21 cellular contexts compared by ENCODE assay signal in the genomic region with DNA sequence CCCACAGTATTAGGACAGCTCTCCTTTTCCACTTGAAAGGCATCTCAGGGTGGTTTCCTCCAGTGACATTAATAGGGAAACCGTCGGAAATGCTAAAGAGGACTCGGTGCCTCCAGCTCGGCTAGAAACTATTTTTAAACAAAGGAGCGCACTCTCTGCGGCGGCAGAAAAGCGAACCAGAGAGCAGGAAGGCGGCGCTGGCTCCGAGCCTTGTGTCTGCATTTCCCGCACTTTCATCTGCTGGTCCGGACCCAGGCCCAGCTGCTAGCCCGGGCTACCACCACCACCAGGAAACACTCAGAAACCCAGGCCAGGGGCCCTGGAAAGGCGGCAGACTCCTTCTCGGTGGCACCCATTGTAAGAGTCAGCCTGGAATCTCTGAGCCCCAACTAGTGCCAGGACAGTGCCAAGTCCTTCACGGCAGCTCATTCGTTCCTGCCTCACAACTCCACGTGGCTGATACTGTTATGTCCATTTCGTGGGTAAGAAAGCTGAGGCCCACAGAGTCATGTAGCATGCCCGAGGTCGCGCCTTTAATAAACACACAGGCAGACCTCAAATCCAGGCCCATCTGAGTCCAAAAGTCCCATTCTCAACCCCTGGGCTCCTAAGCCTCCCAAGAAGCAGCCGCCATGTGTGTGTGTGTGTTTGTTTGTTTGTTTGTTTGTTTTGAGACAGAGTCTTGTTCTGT.
DNase-seq lines count a peak whose midpoint lies in the region; ATAC-seq and TF ChIP-seq lines count a peak whose summit lies in the region.
"Had no signal": no experiment of that assay in that cellular context is flagged by ENCODE, and none has a peak within 500 bp of the region (broad histone marks: within the 10 kb centered on the region; RNA-seq: fewer than 3 reads in every experiment).

No MANE protein-coding gene starts in this region.

- H3K27me3 ChIP-seq in right cardiac atrium (ENCODE audit: control insufficient read depth, insufficient read depth) (no peaks in the 10 kb centered on the region), right atrium auricular region (no peaks in the 10 kb centered on the region), endodermal cell (ENCODE audit: control insufficient read depth, insufficient read depth, low read length, poor library complexity, severe bottlenecking) (no peaks in the 10 kb centered on the region)
- H3K27me3 ChIP-seq: body of pancreas, left lung had no signal

- H3K4me1 Mint-ChIP-seq in endodermal cell = peaks cover 17% of the 10 kb centered on the region
- H3K4me1 Mint-ChIP-seq in nephron = peaks cover 37% of the 10 kb centered on the region
- no peaks in the 10 kb centered on the region for H3K4me1 Mint-ChIP-seq in immature natural killer cell
- H3K4me1 Mint-ChIP-seq: activated naive CD4-positive, alpha-beta T cell treated with anti-CD3 and anti-CD28 coated beads, Interleukin-2, amount 10 ng/mL, durations not matched to agents 7 days and 5 days had no signal

- no peak overlapping the region for H3K27ac ChIP-seq in right cardiac atrium (ENCODE audit: low read length)
- H3K27ac ChIP-seq in right atrium auricular region = peak overlapping the region in 1 of 2 donors; percentile 23
- peak overlapping the region; percentile 84 for H3K27ac ChIP-seq in endodermal cell (ENCODE audit: low read depth, low read length)

- TF ChIP-seq CTCF in right atrium auricular region (IDR thresholded peaks at IDR 0.05) (no peak), endodermal cell (conservative IDR thresholded peaks at IDR 0.05) (no peak), nephron (IDR thresholded peaks at IDR 0.05; ENCODE audit: unreplicated experiment in 3 of 3) (no peak)

- H3K9me3 Mint-ChIP-seq in endodermal cell (peaks cover 6% of the 10 kb centered on the region), nephron (no peaks in the 10 kb centered on the region), immature natural killer cell (no peaks in the 10 kb centered on the region)
- H3K9me3 Mint-ChIP-seq: CD4-positive, alpha-beta T cell; stimulated activated effector memory CD8-positive, alpha-beta T cell treated with anti-CD3 and anti-CD28 coated beads, Interleukin-12 subunit alpha, Interleukin-12 subunit beta, amount 100 ng/mL, for 72 hours had no signal

- H3K4me1 ChIP-seq in right cardiac atrium (ENCODE audit: control insufficient read depth, insufficient read depth, low read length) (peaks cover 9% of the 10 kb centered on the region), right atrium auricular region (peaks cover 0 to 38% of the 10 kb centered on the region in 2 donors), endodermal cell (ENCODE audit: control insufficient read depth, insufficient read depth, low read length) (no peaks in the 10 kb centered on the region)

- peak overlapping the region; percentile 37 for H3K27ac Mint-ChIP-seq in endodermal cell
- peak overlapping the region; percentile 53 to 70 (median 58) for H3K27ac Mint-ChIP-seq in nephron
- no peak overlapping the region for H3K27ac Mint-ChIP-seq in immature natural killer cell
- H3K27ac Mint-ChIP-seq: activated naive CD4-positive, alpha-beta T cell treated with anti-CD3 and anti-CD28 coated beads, Interleukin-2, amount 10 ng/mL, durations not matched to agents 7 days and 5 days; CD4-positive, alpha-beta T cell; stimulated activated effector memory CD8-positive, alpha-beta T cell treated with anti-CD3 and anti-CD28 coated beads, Interleukin-12 subunit alpha, Interleukin-12 subunit beta, amount 100 ng/mL, for 72 hours had no signal

- no peak for ATAC-seq in right cardiac atrium
- ATAC-seq in GM21526 (IDR thresholded peaks at IDR 0.05; ENCODE audit: low FRiP score, unreplicated experiment) = no peak
- ATAC-seq: body of pancreas; left lung; stimulated activated effector memory CD8-positive, alpha-beta T cell treated with anti-CD3 and anti-CD28 coated beads, Interleukin-12 subunit alpha, Interleukin-12 subunit beta, amount 100 ng/mL, for 72 hours had no signal

- intact Hi-C loops in right cardiac atrium (cut with DNase I) = no loop called here

- H3K9me3 ChIP-seq in right cardiac atrium (ENCODE audit: control insufficient read depth, low read length) (no peaks in the 10 kb centered on the region), right atrium auricular region (no peaks in the 10 kb centered on the region), endodermal cell (ENCODE audit: control insufficient read depth, low read length) (no peaks in the 10 kb centered on the region)
- H3K9me3 ChIP-seq: body of pancreas, left lung had no signal

- no peaks in the 10 kb centered on the region for H3K36me3 ChIP-seq in right atrium auricular region
- no peaks in the 10 kb centered on the region for H3K36me3 ChIP-seq in endodermal cell (ENCODE audit: control insufficient read depth, insufficient read depth, low read length)
- H3K36me3 ChIP-seq: left lung had no signal

- H3K27me3 Mint-ChIP-seq in endodermal cell (ENCODE audit: insufficient read depth) = no peaks in the 10 kb centered on the region
- no peaks in the 10 kb centered on the region for H3K27me3 Mint-ChIP-seq in nephron (ENCODE audit: low read depth)
- H3K27me3 Mint-ChIP-seq in immature natural killer cell (ENCODE audit: low read depth in 3 of 3) = peaks cover 0 to 3% (median 2%) of the 10 kb centered on the region in 3 donors
- H3K27me3 Mint-ChIP-seq: progenitor cell of endocrine pancreas had no signal

- H3K36me3 Mint-ChIP-seq in endodermal cell (ENCODE audit: low read depth) = peaks cover 7% of the 10 kb centered on the region
- H3K36me3 Mint-ChIP-seq in nephron (ENCODE audit: low read depth) = peaks cover 6% of the 10 kb centered on the region
- peaks cover 0 to 6% (median 0%) of the 10 kb centered on the region in 3 donors for H3K36me3 Mint-ChIP-seq in immature natural killer cell
- H3K36me3 Mint-ChIP-seq: activated naive CD4-positive, alpha-beta T cell treated with anti-CD3 and anti-CD28 coated beads, Interleukin-2, amount 10 ng/mL, durations not matched to agents 7 days and 5 days; stimulated activated effector memory CD8-positive, alpha-beta T cell treated with anti-CD3 and anti-CD28 coated beads, Interleukin-12 subunit alpha, Interleukin-12 subunit beta, amount 100 ng/mL, for 72 hours had no signal

- H3K9ac ChIP-seq in endodermal cell (ENCODE audit: extremely low read depth, low read length, poor library complexity, severe bottlenecking) = no peak overlapping the region

- H3K4me3 ChIP-seq in right cardiac atrium (ENCODE audit: low read length) (no peak overlapping the region), right atrium auricular region (no peak overlapping the region), endodermal cell (ENCODE audit: low read length) (no peak overlapping the region)
- H3K4me3 ChIP-seq: body of pancreas, left lung had no signal

- no peak overlapping the region for H3K4me3 Mint-ChIP-seq in endodermal cell
- H3K4me3 Mint-ChIP-seq in nephron = no peak overlapping the region
- H3K4me3 Mint-ChIP-seq in immature natural killer cell = no peak overlapping the region
- H3K4me3 Mint-ChIP-seq: activated naive CD4-positive, alpha-beta T cell treated with anti-CD3 and anti-CD28 coated beads, Interleukin-2, amount 10 ng/mL, durations not matched to agents 7 days and 5 days; CD4-positive, alpha-beta T cell; stimulated activated effector memory CD8-positive, alpha-beta T cell treated with anti-CD3 and anti-CD28 coated beads, Interleukin-12 subunit alpha, Interleukin-12 subunit beta, amount 100 ng/mL, for 72 hours had no signal

- WGBS in right cardiac atrium = 41% methylated on average over 24 of the region's 24 CpGs
- 79 to 86% methylated on average over 21 to 24 of the region's 24 CpGs for WGBS in endodermal cell (ENCODE audit: insufficient coverage in 1 of 2, insufficient read length in 1 of 2), 2 experiments

- peak; percentile 24 to 56 (median 54) for DNase-seq in right cardiac atrium
- no peak for DNase-seq in right atrium auricular region (ENCODE audit: low spot score)
- DNase-seq in endodermal cell = no peak
- no peak for DNase-seq in immature natural killer cell
- DNase-seq in COLO829 (ENCODE audit: low spot score) = no peak
- DNase-seq in kidney glomerular epithelial cell (lab: John Stamatoyannopoulos, UW) = no peak
- DNase-seq: activated CD4-positive, alpha-beta T cell treated with anti-CD3 and anti-CD28 coated beads, Interleukin-2, amount 50 U/mL, for 48 hours; activated naive CD4-positive, alpha-beta T cell treated with anti-CD3 and anti-CD28 coated beads, Interleukin-2, amount 10 ng/mL, durations not matched to agents 7 days and 5 days; activated T-cell treated with anti-CD3 and anti-CD28 coated beads, Interleukin-2, amount 50 U/mL, for 1 hour; CD4-positive, alpha-beta T cell; DMS79 treated with DMSO at 0.1 percent for 48 hours; effector CD4-positive, alpha-beta T cell; MM.1S; NCI-H1694; NCI-H2227 treated with DMSO at 0.1 percent for 48 hours had no signal

Comparison
In these comparisons a context has a peak if more than half of its experiments do, and no peak if none do; other contexts are left out.
1. DNase-seq: peak in right cardiac atrium (3 of 3); none in right atrium auricular region (single experiment), endodermal cell (single experiment), immature natural killer cell (0 of 3), COLO829 (single experiment) and kidney glomerular epithelial cell (single experiment).
2. H3K27ac Mint-ChIP-seq: peak in endodermal cell (single experiment) and nephron (3 of 3); none in immature natural killer cell (0 of 6).